In the genomic region with DNA sequence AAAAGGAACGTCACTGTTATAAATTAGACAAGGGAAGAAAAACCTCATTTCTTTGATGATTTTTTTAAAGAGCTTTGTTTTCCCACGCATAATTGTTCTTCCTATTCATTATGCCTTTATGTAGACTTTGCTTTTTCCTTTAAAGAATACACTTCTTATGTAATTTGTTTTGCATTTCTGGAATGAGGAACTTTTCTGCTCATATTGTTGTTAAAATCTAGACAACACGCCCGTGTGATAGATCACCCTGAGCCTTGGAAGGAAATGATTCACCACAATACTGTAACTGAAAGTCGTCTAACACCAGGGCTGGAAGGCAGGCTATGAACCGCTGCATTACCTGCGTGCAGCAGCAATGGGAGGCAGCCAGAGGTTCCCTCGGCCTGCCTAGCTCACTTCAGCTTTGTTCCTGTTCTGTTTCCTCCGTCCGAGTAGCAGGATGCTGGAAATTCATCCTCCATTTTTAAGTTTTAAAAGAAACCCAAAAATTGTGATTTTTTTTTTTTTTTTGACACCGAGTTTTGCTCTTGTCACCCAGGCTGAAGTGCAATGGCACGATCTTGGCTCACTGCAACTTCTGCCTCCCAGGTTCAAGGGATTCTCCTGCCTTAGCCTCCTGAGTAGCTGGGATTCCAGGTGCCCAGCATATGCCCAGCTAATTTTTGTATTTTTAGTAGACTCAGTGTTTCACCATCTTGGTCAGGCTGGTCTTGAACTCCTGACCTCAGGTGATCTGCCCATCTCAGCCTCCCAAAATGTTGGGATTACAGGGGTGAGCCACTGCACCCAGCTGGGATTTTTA, we compare ENCODE assay signal across 8 cellular contexts. TPM values are rescaled to one million over a fixed set of nuclear protein-coding genes. Genes with fewer than 3 reads are reported as not detected.
DNase-seq lines count a peak whose midpoint lies in the region; ATAC-seq, FAIRE-seq and TF ChIP-seq lines count a peak whose summit lies in the region.

No MANE protein-coding gene starts in this region.

- H3K27me3 ChIP-seq in heart right ventricle (no peaks in the 10 kb centered on the region), small intestine (ENCODE audit: control insufficient read depth in 2 of 2, insufficient read depth in 2 of 2, low read length in 2 of 2) (no peaks in the 10 kb centered on the region)

- ATAC-seq in GM18868 (IDR thresholded peaks at IDR 0.05; ENCODE audit: unreplicated experiment) (peak; percentile 98), HG03060 (IDR thresholded peaks at IDR 0.05; ENCODE audit: low read depth, unreplicated experiment) (peak; percentile 94), heart right ventricle (peak in 7 of 8 donors; percentile 76 to 85 (median 80))

- no peak for TF ChIP-seq CTCF in heart right ventricle (IDR thresholded peaks at IDR 0.05)

- H3K9me3 ChIP-seq in heart right ventricle (no peaks in the 10 kb centered on the region), small intestine (ENCODE audit: control insufficient read depth, low read depth) (no peaks in the 10 kb centered on the region)

- peak overlapping the region in 8 of 10 donors; percentile 6 to 92 (median 51) for H3K27ac ChIP-seq in heart right ventricle
- H3K27ac ChIP-seq in small intestine (ENCODE audit: low read depth in 1 of 2, low read length in 1 of 2), result peak overlapping the region; percentile 68 to 89

- H3K36me3 ChIP-seq in heart right ventricle (no peaks in the 10 kb centered on the region), small intestine (ENCODE audit: control insufficient read depth in 2 of 2, insufficient read depth in 2 of 2, low read length in 2 of 2) (no peaks in the 10 kb centered on the region)

- intact Hi-C loops in heart right ventricle (cut with DNase I), result no loop called here

- peak; percentile 85 for DNase-seq in RPMI8226
- peak; percentile 54 for DNase-seq in activated effector memory CD4-positive, alpha-beta T cell treated with Interleukin-2 at 50 U/mL for 16 hours
- DNase-seq in heart right ventricle, result no peak
- DNase-seq in small intestine, result peak; percentile 84
- DNase-seq in NCI-H1417 treated with DMSO at 0.1 percent for 48 hours (lab: John Stamatoyannopoulos, UW), result no peak
- no peak for DNase-seq in COLO668 (lab: John Stamatoyannopoulos, UW; ENCODE audit: unreplicated experiment)

- 38 to 49% methylated on average over 12 of the region's 12 CpGs for WGBS in heart right ventricle, 2 donors
- 4 to 14% (median 5%) methylated on average over 12 of the region's 12 CpGs for WGBS in small intestine, 3 donors

- peak overlapping the region in 3 of 10 donors; percentile 2 to 22 (median 11) for H3K4me3 ChIP-seq in heart right ventricle
- H3K4me3 ChIP-seq in small intestine (ENCODE audit: low read depth in 1 of 2, low read length in 2 of 2), result no peak overlapping the region

- peaks cover 0 to 28% (median 14%) of the 10 kb centered on the region in 9 donors for H3K4me1 ChIP-seq in heart right ventricle
- peaks cover 0 to 3% of the 10 kb centered on the region in 2 donors for H3K4me1 ChIP-seq in small intestine (ENCODE audit: control insufficient read depth in 2 of 2, insufficient read depth in 1 of 2, low read depth in 1 of 2, low read length in 1 of 2)

- FAIRE-seq in small intestine (lab: Jason Lieb, UNC), result no peak

RNA-seq across cellular contexts. Expression of gene ZNF217, which starts 49.6 kb away (rescaled TPM):
- total RNA-seq in heart right ventricle, result 10 to 100 TPM in 3 of 10 donors, 1 to 10 TPM in 7; 7.2 to 18.4 (median 8.5) TPM
- polyA plus RNA-seq in heart right ventricle (1 to 10 TPM; 3.3 to 5.3 TPM), small intestine (10 to 100 TPM in 1 of 3 donors, 1 to 10 TPM in 2; 4.1 to 12.0 (median 5.4) TPM)

Comparison
In these comparisons a context has a peak if more than half of its experiments do, and no peak if none do; other contexts are left out.
1. DNase-seq: peak in RPMI8226 (single experiment), activated effector memory CD4-positive, alpha-beta T cell treated with Interleukin-2 at 50 U/mL for 16 hours (single experiment) and small intestine (single experiment); none in heart right ventricle (0 of 2), NCI-H1417 treated with DMSO at 0.1 percent for 48 hours (single experiment) and COLO668 (single experiment).
2. Peak in every context shown above with its lines, with median percentiles within 50 percentile points of each other: ATAC-seq.